ENCODE assay signal across 1 cellular context in the genomic region with DNA sequence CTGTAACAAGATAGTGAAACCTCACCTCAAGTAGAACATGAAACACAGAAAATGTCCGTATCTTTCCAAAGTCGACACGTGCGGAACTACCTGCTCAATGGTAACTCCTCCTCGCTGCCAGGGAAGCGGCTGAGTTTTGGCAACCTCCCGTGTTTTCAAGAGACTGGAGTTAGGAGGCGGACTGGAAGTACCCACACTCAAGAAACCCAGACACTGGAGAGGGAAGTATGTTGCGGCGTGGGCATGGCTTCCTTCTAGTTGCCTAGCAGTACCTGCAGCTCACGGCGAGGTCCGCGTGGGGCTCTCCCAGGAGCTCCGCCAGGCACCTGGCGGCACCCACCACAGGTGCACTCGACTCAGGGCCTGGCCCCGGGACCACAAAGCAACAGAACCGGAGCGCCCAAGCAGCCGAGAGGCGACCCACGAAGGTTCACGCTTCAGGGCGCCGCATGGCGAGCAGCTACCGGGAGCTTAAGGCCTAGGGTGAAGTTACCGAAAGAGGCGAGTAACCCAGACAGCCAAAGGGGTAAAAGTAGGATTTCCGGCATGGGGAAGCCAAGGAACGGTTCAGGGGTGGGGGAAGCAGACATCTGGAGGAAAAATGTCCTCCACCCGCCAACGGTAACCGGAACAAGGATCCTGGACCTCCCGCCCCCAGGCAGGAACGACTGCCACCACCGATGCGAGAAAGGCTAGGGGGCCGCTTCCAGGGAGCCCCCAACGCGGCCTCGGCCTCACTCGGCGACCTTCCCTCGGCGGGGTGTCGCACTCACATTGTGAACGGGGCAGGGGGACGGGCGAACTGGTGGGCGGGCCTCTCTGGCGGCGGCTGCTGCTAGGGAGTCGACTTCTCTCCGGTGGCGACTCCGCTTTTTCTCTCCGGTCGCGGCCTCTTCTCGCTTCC.
TF ChIP-seq lines count a peak whose summit lies in the region.

No MANE protein-coding gene starts in this region.

TF ChIP-seq in H1, 55 proteins besides CTCF, POLR2A, EP300 and RAD21:
- TF ChIP-seq CBX8 (IDR thresholded peaks at IDR 0.05; ENCODE audit: borderline replicate concordance, low read depth, low read length) = no peak
- TF ChIP-seq TAF7 (optimal IDR thresholded peaks at IDR 0.05; ENCODE audit: borderline replicate concordance, low read depth, low read length) = peak; percentile 70
- TF ChIP-seq POU5F1 (IDR thresholded peaks at IDR 0.05; ENCODE audit: low read depth, low read length) = no peak
- TF ChIP-seq RFX5 (IDR thresholded peaks at IDR 0.05; ENCODE audit: borderline replicate concordance, low read depth, low read length) = 0 out of 2 replicates have a peak, but pooled peaks have one; percentile 9
- no peak for TF ChIP-seq CREB1 (IDR thresholded peaks at IDR 0.05)
- no peak for TF ChIP-seq SP2 (IDR thresholded peaks at IDR 0.05; ENCODE audit: low read length)
- TF ChIP-seq, protein P1, sequence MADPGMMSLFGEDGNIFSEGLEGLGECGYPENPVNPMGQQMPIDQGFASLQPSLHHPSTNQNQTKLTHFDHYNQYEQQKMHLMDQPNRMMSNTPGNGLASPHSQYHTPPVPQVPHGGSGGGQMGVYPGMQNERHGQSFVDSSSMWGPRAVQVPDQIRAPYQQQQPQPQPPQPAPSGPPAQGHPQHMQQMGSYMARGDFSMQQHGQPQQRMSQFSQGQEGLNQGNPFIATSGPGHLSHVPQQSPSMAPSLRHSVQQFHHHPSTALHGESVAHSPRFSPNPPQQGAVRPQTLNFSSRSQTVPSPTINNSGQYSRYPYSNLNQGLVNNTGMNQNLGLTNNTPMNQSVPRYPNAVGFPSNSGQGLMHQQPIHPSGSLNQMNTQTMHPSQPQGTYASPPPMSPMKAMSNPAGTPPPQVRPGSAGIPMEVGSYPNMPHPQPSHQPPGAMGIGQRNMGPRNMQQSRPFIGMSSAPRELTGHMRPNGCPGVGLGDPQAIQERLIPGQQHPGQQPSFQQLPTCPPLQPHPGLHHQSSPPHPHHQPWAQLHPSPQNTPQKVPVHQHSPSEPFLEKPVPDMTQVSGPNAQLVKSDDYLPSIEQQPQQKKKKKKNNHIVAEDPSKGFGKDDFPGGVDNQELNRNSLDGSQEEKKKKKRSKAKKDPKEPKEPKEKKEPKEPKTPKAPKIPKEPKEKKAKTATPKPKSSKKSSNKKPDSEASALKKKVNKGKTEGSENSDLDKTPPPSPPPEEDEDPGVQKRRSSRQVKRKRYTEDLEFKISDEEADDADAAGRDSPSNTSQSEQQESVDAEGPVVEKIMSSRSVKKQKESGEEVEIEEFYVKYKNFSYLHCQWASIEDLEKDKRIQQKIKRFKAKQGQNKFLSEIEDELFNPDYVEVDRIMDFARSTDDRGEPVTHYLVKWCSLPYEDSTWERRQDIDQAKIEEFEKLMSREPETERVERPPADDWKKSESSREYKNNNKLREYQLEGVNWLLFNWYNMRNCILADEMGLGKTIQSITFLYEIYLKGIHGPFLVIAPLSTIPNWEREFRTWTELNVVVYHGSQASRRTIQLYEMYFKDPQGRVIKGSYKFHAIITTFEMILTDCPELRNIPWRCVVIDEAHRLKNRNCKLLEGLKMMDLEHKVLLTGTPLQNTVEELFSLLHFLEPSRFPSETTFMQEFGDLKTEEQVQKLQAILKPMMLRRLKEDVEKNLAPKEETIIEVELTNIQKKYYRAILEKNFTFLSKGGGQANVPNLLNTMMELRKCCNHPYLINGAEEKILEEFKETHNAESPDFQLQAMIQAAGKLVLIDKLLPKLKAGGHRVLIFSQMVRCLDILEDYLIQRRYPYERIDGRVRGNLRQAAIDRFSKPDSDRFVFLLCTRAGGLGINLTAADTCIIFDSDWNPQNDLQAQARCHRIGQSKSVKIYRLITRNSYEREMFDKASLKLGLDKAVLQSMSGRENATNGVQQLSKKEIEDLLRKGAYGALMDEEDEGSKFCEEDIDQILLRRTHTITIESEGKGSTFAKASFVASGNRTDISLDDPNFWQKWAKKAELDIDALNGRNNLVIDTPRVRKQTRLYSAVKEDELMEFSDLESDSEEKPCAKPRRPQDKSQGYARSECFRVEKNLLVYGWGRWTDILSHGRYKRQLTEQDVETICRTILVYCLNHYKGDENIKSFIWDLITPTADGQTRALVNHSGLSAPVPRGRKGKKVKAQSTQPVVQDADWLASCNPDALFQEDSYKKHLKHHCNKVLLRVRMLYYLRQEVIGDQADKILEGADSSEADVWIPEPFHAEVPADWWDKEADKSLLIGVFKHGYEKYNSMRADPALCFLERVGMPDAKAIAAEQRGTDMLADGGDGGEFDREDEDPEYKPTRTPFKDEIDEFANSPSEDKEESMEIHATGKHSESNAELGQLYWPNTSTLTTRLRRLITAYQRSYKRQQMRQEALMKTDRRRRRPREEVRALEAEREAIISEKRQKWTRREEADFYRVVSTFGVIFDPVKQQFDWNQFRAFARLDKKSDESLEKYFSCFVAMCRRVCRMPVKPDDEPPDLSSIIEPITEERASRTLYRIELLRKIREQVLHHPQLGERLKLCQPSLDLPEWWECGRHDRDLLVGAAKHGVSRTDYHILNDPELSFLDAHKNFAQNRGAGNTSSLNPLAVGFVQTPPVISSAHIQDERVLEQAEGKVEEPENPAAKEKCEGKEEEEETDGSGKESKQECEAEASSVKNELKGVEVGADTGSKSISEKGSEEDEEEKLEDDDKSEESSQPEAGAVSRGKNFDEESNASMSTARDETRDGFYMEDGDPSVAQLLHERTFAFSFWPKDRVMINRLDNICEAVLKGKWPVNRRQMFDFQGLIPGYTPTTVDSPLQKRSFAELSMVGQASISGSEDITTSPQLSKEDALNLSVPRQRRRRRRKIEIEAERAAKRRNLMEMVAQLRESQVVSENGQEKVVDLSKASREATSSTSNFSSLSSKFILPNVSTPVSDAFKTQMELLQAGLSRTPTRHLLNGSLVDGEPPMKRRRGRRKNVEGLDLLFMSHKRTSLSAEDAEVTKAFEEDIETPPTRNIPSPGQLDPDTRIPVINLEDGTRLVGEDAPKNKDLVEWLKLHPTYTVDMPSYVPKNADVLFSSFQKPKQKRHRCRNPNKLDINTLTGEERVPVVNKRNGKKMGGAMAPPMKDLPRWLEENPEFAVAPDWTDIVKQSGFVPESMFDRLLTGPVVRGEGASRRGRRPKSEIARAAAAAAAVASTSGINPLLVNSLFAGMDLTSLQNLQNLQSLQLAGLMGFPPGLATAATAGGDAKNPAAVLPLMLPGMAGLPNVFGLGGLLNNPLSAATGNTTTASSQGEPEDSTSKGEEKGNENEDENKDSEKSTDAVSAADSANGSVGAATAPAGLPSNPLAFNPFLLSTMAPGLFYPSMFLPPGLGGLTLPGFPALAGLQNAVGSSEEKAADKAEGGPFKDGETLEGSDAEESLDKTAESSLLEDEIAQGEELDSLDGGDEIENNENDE (IDR thresholded peaks at IDR 0.05; ENCODE audit: insufficient replicate concordance, low read length) = no peak
- TF ChIP-seq CBX5 (IDR thresholded peaks at IDR 0.05; ENCODE audit: low read depth, low read length) = no peak
- TF ChIP-seq, protein P2, sequence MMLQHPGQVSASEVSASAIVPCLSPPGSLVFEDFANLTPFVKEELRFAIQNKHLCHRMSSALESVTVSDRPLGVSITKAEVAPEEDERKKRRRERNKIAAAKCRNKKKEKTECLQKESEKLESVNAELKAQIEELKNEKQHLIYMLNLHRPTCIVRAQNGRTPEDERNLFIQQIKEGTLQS (IDR thresholded peaks at IDR 0.05; ENCODE audit: insufficient read depth, low read depth, low read length) = no peak
- TF ChIP-seq SIN3A (conservative IDR thresholded peaks at IDR 0.05 in 1 of 2, IDR thresholded peaks at IDR 0.05 in 1 of 2; ENCODE audit: low read depth in 1 of 2, low read length in 2 of 2) = peak in 1 of 2 experiments; percentile 84; a peak in 3 of 4 replicates
- TF ChIP-seq SP4 (IDR thresholded peaks at IDR 0.05; ENCODE audit: low read length) = no peak
- TF ChIP-seq BACH1 (IDR thresholded peaks at IDR 0.05; ENCODE audit: low read length) = no peak
- no peak for TF ChIP-seq TCF12 (IDR thresholded peaks at IDR 0.05; ENCODE audit: low read depth, low read length)
- TF ChIP-seq PHF8 (conservative IDR thresholded peaks at IDR 0.05; ENCODE audit: low read depth, low read length) = peak; percentile 60; the same call in 1 of the 2 replicates
- 0 out of 2 replicates have a peak, but pooled peaks have one; percentile 49 for TF ChIP-seq TAF1 (IDR thresholded peaks at IDR 0.05; ENCODE audit: low read depth, low read length)
- peak; percentile 74 for TF ChIP-seq TBP (IDR thresholded peaks at IDR 0.05; ENCODE audit: low read depth, low read length)
- TF ChIP-seq ASH2L (IDR thresholded peaks at IDR 0.05; ENCODE audit: low read length) = peak; percentile 12
- TF ChIP-seq KDM5A (IDR thresholded peaks at IDR 0.05; ENCODE audit: low read length) = 0 out of 2 replicates have a peak, but pooled peaks have one; percentile 38
- no peak for TF ChIP-seq JUN (IDR thresholded peaks at IDR 0.05; ENCODE audit: low read depth, low read length)
- TF ChIP-seq POLR2AphosphoS5 (IDR thresholded peaks at IDR 0.05; ENCODE audit: low read depth, low read length) = peak; percentile 52
- TF ChIP-seq YY1 (IDR thresholded peaks at IDR 0.05; ENCODE audit: low read depth, low read length) = no peak
